In genomic region chr11:134040386-134041297, GRCh38 we compare ENCODE assay signal across 13 cellular contexts. TPM values are rescaled to one million over a fixed set of nuclear protein-coding genes. Genes with fewer than 3 reads are reported as not detected.
DNase-seq lines count a peak whose midpoint lies in the region; ATAC-seq and TF ChIP-seq lines count a peak whose summit lies in the region.
"Had no signal": no experiment of that assay in that cellular context is flagged by ENCODE, and none has a peak within 500 bp of the region (broad histone marks: within the 10 kb centered on the region; RNA-seq: fewer than 3 reads in every experiment).

No MANE protein-coding gene starts in this region.

- TF ChIP-seq CTCF in CD14-positive monocyte (IDR thresholded peaks at IDR 0.05): no peak
- no peak for TF ChIP-seq CTCF in endothelial cell (IDR thresholded peaks at IDR 0.05; ENCODE audit: unreplicated experiment)

- H2BK120ac ChIP-seq in neuronal stem cell (ENCODE audit: low read depth, low read length): no peak overlapping the region

- no peak overlapping the region for H2BK12ac ChIP-seq in neuronal stem cell (ENCODE audit: low read length)

- H4K8ac ChIP-seq in neuronal stem cell (ENCODE audit: low read depth, low read length): no peak overlapping the region

- H3K9me3 ChIP-seq in neuronal stem cell (replicated peaks in 1 of 2; ENCODE audit: control insufficient read depth in 2 of 2, insufficient read depth in 1 of 2, low read depth in 1 of 2, low read length in 2 of 2): no peaks in the 10 kb centered on the region
- H3K9me3 ChIP-seq: heart left ventricle, thoracic aorta had no signal

- no peak overlapping the region for H2BK5ac ChIP-seq in neuronal stem cell (ENCODE audit: low read length)

- H3K4me1 ChIP-seq in neuronal stem cell (ENCODE audit: control insufficient read depth in 2 of 2, insufficient read depth in 1 of 2, low read depth in 1 of 2, low read length in 2 of 2): peaks cover 16 to 28% of the 10 kb centered on the region in 2 donors

- H4K91ac ChIP-seq in neuronal stem cell (ENCODE audit: low read depth, low read length, poor library complexity): no peak overlapping the region

- peak overlapping the region; percentile 1 for H3K18ac ChIP-seq in neuronal stem cell (ENCODE audit: low read length)

- peak; percentile 28 for DNase-seq in CD14-positive monocyte (ENCODE audit: low spot score)
- DNase-seq in endothelial cell (ENCODE audit: low spot score): no peak
- DNase-seq in neuronal stem cell (ENCODE audit: low spot score): no peak
- DNase-seq in CD1c-positive myeloid dendritic cell (ENCODE audit: extremely low spot score): no peak
- no peak for DNase-seq in amygdala (lab: John Stamatoyannopoulos, UW)
- DNase-seq: H9; NCI-H2029; stimulated activated CD4-positive, alpha-beta T cell treated with anti-CD3 and anti-CD28 coated beads, Interleukin-1b, Interleukin-23, amount 100 ng/mL, for 48 hours had no signal

- intact Hi-C loops in CD14-positive monocyte (cut with micrococcal nuclease): no loop called here

- no CpG with 5 or more reads among the region's 20 CpGs for WGBS in neuronal stem cell (ENCODE audit: extremely low coverage in 2 of 2, insufficient read length in 2 of 2, insufficient replicate concordance in 1 of 2), 2 donors

- H3K4me2 ChIP-seq in neuronal stem cell (ENCODE audit: insufficient read depth, low read length, poor library complexity, severe bottlenecking): no peak overlapping the region

- H3K4ac ChIP-seq in neuronal stem cell (ENCODE audit: low read length): no peak overlapping the region

- no peak overlapping the region for H3K9ac ChIP-seq in neuronal stem cell (ENCODE audit: low read depth, low read length, poor library complexity)

- H2BK15ac ChIP-seq in neuronal stem cell (ENCODE audit: low read length): peak overlapping the region; percentile 31

- no peaks in the 10 kb centered on the region for H3K36me3 Mint-ChIP-seq in CD14-positive monocyte
- H3K36me3 Mint-ChIP-seq in endothelial cell (ENCODE audit: low read depth, unreplicated experiment): no peaks in the 10 kb centered on the region

- H3K14ac ChIP-seq in neuronal stem cell (ENCODE audit: low read length): peak overlapping the region; percentile 22

- H3K4me3 ChIP-seq in neuronal stem cell (ENCODE audit: low read length in 2 of 2): no peak overlapping the region
- H3K4me3 ChIP-seq: heart left ventricle, thoracic aorta had no signal

- peaks cover 0 to 58% (median 0%) of the 10 kb centered on the region in 3 experiments for H3K27me3 ChIP-seq in neuronal stem cell (ENCODE audit: control insufficient read depth in 3 of 3, insufficient read depth in 3 of 3, low read depth in 1 of 3, low read length in 3 of 3)
- H3K27me3 ChIP-seq: heart left ventricle had no signal

- H3K9me3 Mint-ChIP-seq in CD14-positive monocyte (peaks cover 0 to 6% (median 0%) of the 10 kb centered on the region in 7 donors), endothelial cell (ENCODE audit: unreplicated experiment) (no peaks in the 10 kb centered on the region)
- H3K9me3 Mint-ChIP-seq: H9 had no signal

- H2AFZ ChIP-seq in neuronal stem cell (ENCODE audit: low read length): no peak overlapping the region

- H2AK5ac ChIP-seq in neuronal stem cell (ENCODE audit: low read depth, low read length): peak overlapping the region; percentile 25

- H3K4me3 Mint-ChIP-seq in CD14-positive monocyte (no peak overlapping the region), endothelial cell (ENCODE audit: unreplicated experiment) (peak overlapping the region; percentile 1)
- H3K4me3 Mint-ChIP-seq: H9 had no signal

- peaks cover 27 to 44% (median 39%) of the 10 kb centered on the region in 3 donors for H3K27me3 Mint-ChIP-seq in CD14-positive monocyte (ENCODE audit: low read depth in 3 of 3)
- H3K27me3 Mint-ChIP-seq in endothelial cell (ENCODE audit: unreplicated experiment): peaks cover 9% of the 10 kb centered on the region

- ATAC-seq in GM18867 (IDR thresholded peaks at IDR 0.05; ENCODE audit: unreplicated experiment) (no peak), HG03520 (IDR thresholded peaks at IDR 0.05; ENCODE audit: unreplicated experiment) (no peak)
- ATAC-seq: heart left ventricle had no signal

- H3K23ac ChIP-seq in neuronal stem cell (ENCODE audit: low read depth, low read length, poor library complexity): peak overlapping the region; percentile 58

- no peak overlapping the region for H3K27ac ChIP-seq in neuronal stem cell (replicated peaks; ENCODE audit: low read length)

- H3K79me1 ChIP-seq in neuronal stem cell (ENCODE audit: low read depth, low read length): no peaks in the 10 kb centered on the region

- peaks cover 12% of the 10 kb centered on the region for H3K4me1 Mint-ChIP-seq in CD14-positive monocyte
- H3K4me1 Mint-ChIP-seq in endothelial cell (ENCODE audit: unreplicated experiment): peaks cover 16% of the 10 kb centered on the region

- peak overlapping the region in 1 of 7 donors; percentile 10 for H3K27ac Mint-ChIP-seq in CD14-positive monocyte
- no peak overlapping the region for H3K27ac Mint-ChIP-seq in endothelial cell (ENCODE audit: unreplicated experiment)
- H3K27ac Mint-ChIP-seq: H9 had no signal

- H3K36me3 ChIP-seq in neuronal stem cell (replicated peaks in 1 of 2; ENCODE audit: control insufficient read depth in 2 of 2, insufficient read depth in 2 of 2, low read length in 2 of 2): no peaks in the 10 kb centered on the region
- H3K36me3 ChIP-seq: heart left ventricle, thoracic aorta had no signal

TF ChIP-seq in PFSK-1, 5 proteins besides CTCF, POLR2A, EP300 and RAD21:
- TF ChIP-seq FOXP2 (optimal IDR thresholded peaks at IDR 0.05; ENCODE audit: borderline replicate concordance, extremely low read depth, extremely low read length, insufficient read depth) (no peak), REST (IDR thresholded peaks at IDR 0.05; ENCODE audit: insufficient read depth in 1 of 2, low read depth in 2 of 2, low read length in 2 of 2) (peak; percentile 16 to 62; a peak in 1 of 4 replicates), POLR2AphosphoS5 (IDR thresholded peaks at IDR 0.05; ENCODE audit: low read depth, low read length) (no peak), TAF1 (IDR thresholded peaks at IDR 0.05; ENCODE audit: borderline replicate concordance, insufficient read depth, low read length) (no peak), SIN3A (IDR thresholded peaks at IDR 0.05; ENCODE audit: borderline replicate concordance, insufficient read depth, low read length) (no peak)

RNA-seq across cellular contexts. Expression of gene JAM3, which starts 28.2 kb away (rescaled TPM):
- polyA plus RNA-seq in CD14-positive monocyte: under 1 TPM; 0.12 to 0.25 TPM
- polyA plus RNA-seq in PFSK-1 (2012; ENCODE audit: insufficient read length, low read depth): 17.7 TPM
- total RNA-seq in endothelial cell (ENCODE audit: unreplicated experiment): 438 TPM
- 40.3 TPM for polyA plus RNA-seq in neuronal stem cell (2013, experiment 1 of 2)
- polyA plus RNA-seq in neuronal stem cell (2013, experiment 2 of 2): 41.3 TPM
